Comparison of ENCODE assay signal across 8 cellular contexts in the genomic region with DNA sequence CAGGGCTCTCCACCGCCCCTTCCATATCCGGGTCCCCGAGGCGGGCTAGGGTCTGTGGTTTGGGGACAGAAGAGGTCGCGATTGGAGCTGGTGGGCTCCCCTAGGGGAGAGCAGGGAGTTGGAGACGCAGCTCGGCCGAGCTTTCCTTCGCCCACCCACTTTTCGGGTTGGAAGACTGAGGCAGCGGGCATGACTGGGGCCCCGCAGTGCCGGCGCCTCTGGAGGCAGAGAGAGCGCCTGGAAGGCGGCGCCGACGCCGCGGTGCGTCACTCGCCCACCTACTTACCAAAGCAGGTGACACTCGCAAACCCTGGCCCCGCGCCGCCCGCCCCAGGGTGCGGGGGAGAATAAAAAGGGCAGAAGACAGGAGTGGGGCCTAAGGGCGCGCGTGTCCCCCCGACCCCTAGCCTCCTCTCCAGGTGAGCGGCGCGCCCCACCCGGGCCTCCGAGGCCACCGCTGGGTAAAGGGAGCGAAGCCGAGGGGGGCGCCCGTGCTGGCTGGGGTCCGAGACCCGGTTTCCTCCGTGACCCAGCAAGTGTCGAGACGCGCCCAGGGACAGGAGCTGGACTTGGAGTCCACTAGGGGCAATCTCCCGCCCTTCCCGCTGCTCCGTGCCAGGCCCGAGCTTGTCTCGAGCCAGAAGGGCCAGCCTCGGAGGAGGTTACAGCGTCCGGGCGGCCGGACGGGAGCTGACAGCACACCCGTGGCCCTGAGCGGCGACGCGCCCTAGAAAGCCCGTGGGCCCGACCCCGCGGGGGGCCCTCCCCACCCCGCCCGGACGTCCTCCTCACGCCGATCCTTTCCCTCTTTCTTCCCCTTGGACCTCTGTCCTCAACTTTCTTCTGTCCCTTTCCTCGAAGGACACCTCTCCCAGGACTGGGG.
DNase-seq lines count a peak whose midpoint lies in the region; ATAC-seq and TF ChIP-seq lines count a peak whose summit lies in the region.

No MANE protein-coding gene starts in this region.

- no peaks in the 10 kb centered on the region for H3K27me3 ChIP-seq in brain microvascular endothelial cell (replicated peaks)

- peak; percentile 48 for ATAC-seq in GM19035 (IDR thresholded peaks at IDR 0.05; ENCODE audit: unreplicated experiment)
- ATAC-seq in HG03342 (IDR thresholded peaks at IDR 0.05; ENCODE audit: unreplicated experiment): peak; percentile 25

- H3K36me3 ChIP-seq in brain microvascular endothelial cell (replicated peaks): no peaks in the 10 kb centered on the region

- peak overlapping the region; percentile 64 for H3K4me3 ChIP-seq in brain microvascular endothelial cell (ENCODE audit: low read depth, low read length)

- DNase-seq in AG09319 (ENCODE audit: extremely low read depth, low read depth): no peak
- peak; percentile 61 for DNase-seq in T-helper 9 cell
- DNase-seq in brain microvascular endothelial cell: no peak
- peak; percentile 74 for DNase-seq in kidney tubule cell (ENCODE audit: low spot score)
- peak; percentile 78 for DNase-seq in stimulated activated CD4-positive, alpha-beta T cell treated with anti-CD3 and anti-CD28 coated beads, Interleukin-2, amount 100 ng/mL, for 24 hours
- no peak for DNase-seq in iPS-NIHi7 (ENCODE audit: extremely low spot score)

- H3K27ac ChIP-seq in brain microvascular endothelial cell: peak overlapping the region; percentile 25

- peak; percentile 12 for TF ChIP-seq CTCF in AG09319 (IDR thresholded peaks at IDR 0.05; ENCODE audit: low read depth, low read length)
- TF ChIP-seq CTCF in brain microvascular endothelial cell (IDR thresholded peaks at IDR 0.05; ENCODE audit: low read depth, low read length, missing control alignments): peak; percentile 48

- in situ Hi-C loops in brain microvascular endothelial cell (cut with HindIII; ENCODE audit: low pct_ligation_motif_present, low sequenced_read_pairs): no loop called here

Comparison
In these comparisons a context has a peak if more than half of its experiments do, and no peak if none do; other contexts are left out.
1. DNase-seq: peak in T-helper 9 cell (single experiment), kidney tubule cell (single experiment) and stimulated activated CD4-positive, alpha-beta T cell treated with anti-CD3 and anti-CD28 coated beads, Interleukin-2, amount 100 ng/mL, for 24 hours (2 of 2); none in AG09319 (single experiment), brain microvascular endothelial cell (single experiment) and iPS-NIHi7 (single experiment).